Comparison of ENCODE assay signal across 20 cellular contexts in genomic region chr7:36005286-36005685, GRCh38.
"Had no signal": no experiment of that assay in that cellular context is flagged by ENCODE, and none has a peak within 500 bp of the region (broad histone marks: within the 10 kb centered on the region; RNA-seq: fewer than 3 reads in every experiment).

No MANE protein-coding gene starts in this region.

- H3K27ac Mint-ChIP-seq: immature natural killer cell; mesothelial cell of epicardium; naive B cell; natural killer cell; nephron progenitor cell; neural progenitor cell; stimulated activated memory B cell treated with anti-CD40 and anti-IgM and Interleukin-4, amounts not matched to agents 10 μg/mL and 1 μg/mL and 100 μg/mL, for 72 hours; type B pancreatic cell had no signal

- H3K27me3 Mint-ChIP-seq: stimulated activated memory B cell treated with anti-CD40 and anti-IgM and Interleukin-4, amounts not matched to agents 10 μg/mL and 1 μg/mL and 100 μg/mL, for 72 hours; type B pancreatic cell had no signal

- H3K4me1 Mint-ChIP-seq: immature natural killer cell; naive B cell; natural killer cell; nephron progenitor cell; neural progenitor cell; stimulated activated memory B cell treated with anti-CD40 and anti-IgM and Interleukin-4, amounts not matched to agents 10 μg/mL and 1 μg/mL and 100 μg/mL, for 72 hours had no signal

- H3K9me3 Mint-ChIP-seq: immature natural killer cell, naive B cell, natural killer cell had no signal

- H3K36me3 Mint-ChIP-seq: immature natural killer cell; mesothelial cell of epicardium; naive B cell; natural killer cell; neural progenitor cell; stimulated activated memory B cell treated with anti-CD40 and anti-IgM and Interleukin-4, amounts not matched to agents 10 μg/mL and 1 μg/mL and 100 μg/mL, for 72 hours; type B pancreatic cell had no signal

- ATAC-seq: natural killer cell; psoas muscle; right lobe of liver; stimulated activated memory B cell treated with anti-CD40 and anti-IgM and Interleukin-4, amounts not matched to agents 10 μg/mL and 1 μg/mL and 100 μg/mL, for 72 hours had no signal

- H3K4me3 Mint-ChIP-seq: immature natural killer cell; mesothelial cell of epicardium; naive B cell; natural killer cell; nephron progenitor cell; neural progenitor cell; stimulated activated memory B cell treated with anti-CD40 and anti-IgM and Interleukin-4, amounts not matched to agents 10 μg/mL and 1 μg/mL and 100 μg/mL, for 72 hours; type B pancreatic cell had no signal

- DNase-seq: hypothalamus; immature natural killer cell; islet precursor cell; left ventricle myocardium inferior; mesendoderm; naive B cell; natural killer cell; nephron progenitor cell; occipital lobe; psoas muscle; right lobe of liver; stimulated activated CD4-positive, alpha-beta T cell treated with anti-CD3 and anti-CD28 coated beads, Interleukin-1b, Interleukin-23, amount 100 ng/mL, for 48 hours; stimulated activated CD4-positive, alpha-beta T cell treated with anti-CD3 and anti-CD28 coated beads, Interleukin-2, amount 100 ng/mL, for 48 hours; stimulated activated CD4-positive, alpha-beta T cell treated with anti-CD3 and anti-CD28 coated beads, Interleukin-4, amount 100 ng/mL, for 4 hours; stimulated activated CD8-positive, alpha-beta memory T cell treated with anti-CD3 and anti-CD28 coated beads, Interleukin-4, amount 100 ng/mL, for 48 hours; stimulated activated naive CD4-positive, alpha-beta T cell treated with Interleukin-2 at 50 U/mL for 16 hours had no signal
